ENCODE assay signal across 8 cellular contexts in genomic region chr9:14312721-14313377, GRCh38. TPM values are rescaled to one million over a fixed set of nuclear protein-coding genes. Genes with fewer than 3 reads are reported as not detected.
DNase-seq lines count a peak whose midpoint lies in the region; ATAC-seq, FAIRE-seq and TF ChIP-seq lines count a peak whose summit lies in the region.

No MANE protein-coding gene starts in this region.

- H3K9me3 ChIP-seq in endocrine pancreas (ENCODE audit: control insufficient read depth, low read length): no peaks in the 10 kb centered on the region
- no peaks in the 10 kb centered on the region for H3K9me3 ChIP-seq in mucosa of rectum (ENCODE audit: control insufficient read depth in 2 of 2, low read length in 2 of 2)

- H3K36me3 ChIP-seq in endocrine pancreas (ENCODE audit: control insufficient read depth, insufficient read depth, low read length) (no peaks in the 10 kb centered on the region), mucosa of rectum (ENCODE audit: control insufficient read depth in 2 of 2, insufficient read depth in 2 of 2, low read length in 2 of 2) (no peaks in the 10 kb centered on the region)

- H3K27ac ChIP-seq in mucosa of rectum (ENCODE audit: low read depth in 2 of 2, low read length in 2 of 2): peak overlapping the region; percentile 88 to 92

- DNase-seq in Daoy (ENCODE audit: low read depth) (peak; percentile 65), NCI-H345 treated with DMSO at 0.1 percent for 48 hours (lab: John Stamatoyannopoulos, UW; ENCODE audit: unreplicated experiment) (peak; percentile 17), H54 (ENCODE audit: insufficient read length, low spot score) (no peak)
- DNase-seq in activated CD4-positive, CD25-positive, alpha-beta regulatory T cell (lab: John Stamatoyannopoulos, UW): no peak

- H3K9ac ChIP-seq in endocrine pancreas (ENCODE audit: control insufficient read depth, insufficient read depth, low read length) (no peak overlapping the region), mucosa of rectum (ENCODE audit: low read depth in 1 of 2, low read length in 2 of 2) (peak overlapping the region; percentile 81 to 90)

- ATAC-seq in HG03095 (IDR thresholded peaks at IDR 0.05; ENCODE audit: unreplicated experiment) (no peak), GM18870 (IDR thresholded peaks at IDR 0.05; ENCODE audit: unreplicated experiment) (no peak)

- peaks cover 6% of the 10 kb centered on the region for H3K27me3 ChIP-seq in endocrine pancreas (ENCODE audit: control insufficient read depth, insufficient read depth, low read length)
- H3K27me3 ChIP-seq in mucosa of rectum (ENCODE audit: control insufficient read depth in 2 of 2, insufficient read depth in 2 of 2, low read length in 2 of 2): no peaks in the 10 kb centered on the region

- FAIRE-seq in H54 (lab: Jason Lieb, UNC): no peak

- H3K4me1 ChIP-seq in endocrine pancreas (ENCODE audit: control insufficient read depth, insufficient read depth, low read length): no peaks in the 10 kb centered on the region
- peaks cover 0 to 20% of the 10 kb centered on the region in 2 donors for H3K4me1 ChIP-seq in mucosa of rectum (ENCODE audit: control insufficient read depth in 2 of 2, insufficient read depth in 2 of 2, low read length in 2 of 2)

- TF ChIP-seq POLR2A in H54 (IDR thresholded peaks at IDR 0.05; ENCODE audit: low read depth, low read length): no peak

- H3K4me3 ChIP-seq in endocrine pancreas (ENCODE audit: control insufficient read depth, insufficient read depth, low read length): peak overlapping the region; percentile 60
- peak overlapping the region; percentile 88 to 94 for H3K4me3 ChIP-seq in mucosa of rectum (ENCODE audit: low read length in 2 of 2)

RNA-seq across cellular contexts. Expression of gene NFIB, which starts 1.1 kb away (rescaled TPM):
- 16.5 and 19.4 TPM in 2 replicates for total RNA-seq in Daoy (2014; rRNA removed; shearing (Covaris generic))

Comparison
In these comparisons a context has a peak if more than half of its experiments do, and no peak if none do; other contexts are left out.
1. DNase-seq: peak in Daoy (single experiment) and NCI-H345 treated with DMSO at 0.1 percent for 48 hours (single experiment); none in H54 (single experiment) and activated CD4-positive, CD25-positive, alpha-beta regulatory T cell (0 of 4).